In the genomic region with DNA sequence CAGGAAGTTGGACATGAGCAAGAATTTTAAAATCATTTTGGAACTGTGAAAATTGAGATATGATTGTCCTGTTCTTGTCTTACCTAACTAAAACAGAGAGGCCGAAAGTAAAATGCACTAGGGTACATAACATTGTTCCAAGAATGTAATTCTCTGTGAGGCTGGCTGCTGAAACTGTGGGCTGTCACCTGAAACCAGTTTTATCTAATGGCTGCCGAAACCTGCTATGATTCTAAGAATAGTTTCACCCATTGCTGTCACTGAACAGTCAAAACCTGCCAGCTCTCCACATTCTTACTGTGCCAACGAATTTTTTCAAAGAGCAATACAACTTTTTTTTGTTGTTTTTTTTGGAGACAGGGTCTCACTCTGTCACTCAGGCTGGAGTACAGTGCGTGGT, we compare ENCODE assay signal across 13 cellular contexts.
A peak's percentile ranks its signal among the peaks of the same experiment; 100 is the strongest.
DNase-seq lines count a peak whose midpoint lies in the region; ATAC-seq and TF ChIP-seq lines count a peak whose summit lies in the region.
"Had no signal": no experiment of that assay in that cellular context is flagged by ENCODE, and none has a peak within 500 bp of the region (broad histone marks: within the 10 kb centered on the region; RNA-seq: fewer than 3 reads in every experiment).

No MANE protein-coding gene starts in this region.

- no peaks in the 10 kb centered on the region for H3K9me3 Mint-ChIP-seq in effector memory CD8-positive, alpha-beta T cell

- no peak for TF ChIP-seq POLR2A in spleen (IDR thresholded peaks at IDR 0.05)

- no peak overlapping the region for H3K27ac ChIP-seq in spleen
- H3K27ac ChIP-seq: HL-60 had no signal

- no peaks in the 10 kb centered on the region for H3K27me3 ChIP-seq in spleen (replicated peaks in 1 of 7)

- TF ChIP-seq CTCF in GM13976 (IDR thresholded peaks at IDR 0.05; ENCODE audit: borderline replicate concordance, control extremely low read depth, extremely low read depth, insufficient read depth, missing control alignments) (no peak), spleen (IDR thresholded peaks at IDR 0.05 in 8 of 11, conservative IDR thresholded peaks at IDR 0.05 in 3 of 11) (no peak)

- peak; percentile 70 for ATAC-seq in GM19452 (IDR thresholded peaks at IDR 0.05; ENCODE audit: unreplicated experiment)
- peak; percentile 93 for ATAC-seq in HG02870 (IDR thresholded peaks at IDR 0.05; ENCODE audit: unreplicated experiment)
- no peak for ATAC-seq in effector memory CD8-positive, alpha-beta T cell (replicated peaks)
- ATAC-seq: naive thymus-derived CD8-positive, alpha-beta T cell had no signal

- in situ Hi-C loops in GM13976 (cut with MboI; ENCODE audit: low sequenced_read_pairs, unreplicated experiment) = no loop called here

- TF ChIP-seq EP300 in Ishikawa (IDR thresholded peaks at IDR 0.05; ENCODE audit: borderline replicate concordance) = no peak

- no peaks in the 10 kb centered on the region for H3K4me1 Mint-ChIP-seq in effector memory CD8-positive, alpha-beta T cell (ENCODE audit: low read depth in 2 of 2)
- H3K4me1 Mint-ChIP-seq: naive thymus-derived CD8-positive, alpha-beta T cell had no signal

- no peaks in the 10 kb centered on the region for H3K36me3 Mint-ChIP-seq in effector memory CD8-positive, alpha-beta T cell (ENCODE audit: insufficient read depth)
- H3K36me3 Mint-ChIP-seq: naive thymus-derived CD8-positive, alpha-beta T cell had no signal

- H3K4me3 Mint-ChIP-seq in effector memory CD8-positive, alpha-beta T cell = no peak overlapping the region
- H3K4me3 Mint-ChIP-seq: naive thymus-derived CD8-positive, alpha-beta T cell had no signal

- intact Hi-C loops in spleen (cut with DNase I; ENCODE audit: low total_unique reads) (no loop called here), posterior cingulate gyrus (cut with DNase I) (no loop called here)

- no peak overlapping the region for H3K4me3 ChIP-seq in spleen

- no peaks in the 10 kb centered on the region for H3K36me3 ChIP-seq in spleen

- H3K27me3 Mint-ChIP-seq in effector memory CD8-positive, alpha-beta T cell = no peaks in the 10 kb centered on the region

- H3K9me3 ChIP-seq in spleen = no peaks in the 10 kb centered on the region

- TF ChIP-seq RAD21 in Ishikawa (IDR thresholded peaks at IDR 0.05; ENCODE audit: low read depth) = no peak

- H3K4me1 ChIP-seq in spleen = no peaks in the 10 kb centered on the region

- 73 to 87% (median 76%) methylated on average over 4 of the region's 4 CpGs for WGBS in spleen, 5 donors

- DNase-seq in GM13976 (ENCODE audit: low spot score) = peak; percentile 34
- no peak for DNase-seq in spleen
- DNase-seq in effector memory CD8-positive, alpha-beta T cell = no peak
- DNase-seq in posterior cingulate gyrus = no peak
- no peak for DNase-seq in activated naive CD4-positive, alpha-beta T cell treated with anti-CD3 and anti-CD28 coated beads, Interleukin-2, amount 50 U/mL, for 16 hours
- DNase-seq: dermis blood vessel endothelial cell; foreskin fibroblast; naive thymus-derived CD8-positive, alpha-beta T cell; SHP77 treated with DMSO at 0.1 percent for 48 hours had no signal

- no peak overlapping the region for H3K27ac Mint-ChIP-seq in effector memory CD8-positive, alpha-beta T cell
- H3K27ac Mint-ChIP-seq: naive thymus-derived CD8-positive, alpha-beta T cell had no signal

TF ChIP-seq in Ishikawa, 13 proteins besides CTCF, POLR2A, EP300 and RAD21:
- TF ChIP-seq CREB1 (IDR thresholded peaks at IDR 0.05; ENCODE audit: low read depth) = no peak
- 0 out of 2 replicates have a peak, but pooled peaks have one; percentile 17 for TF ChIP-seq YY1 (IDR thresholded peaks at IDR 0.05; ENCODE audit: low read depth)
